In genomic region chr1:6037338-6037762, GRCh38 we compare ENCODE assay signal across 8 cellular contexts.
DNase-seq lines count a peak whose midpoint lies in the region; ATAC-seq and FAIRE-seq lines count a peak whose summit lies in the region.

No MANE protein-coding gene starts in this region.

- DNase-seq in EH (ENCODE audit: low read depth), result peak; percentile 81
- DNase-seq in RCC 7860 (ENCODE audit: low spot score), result peak; percentile 18
- peak; percentile 96 for DNase-seq in hepatic stellate cell (ENCODE audit: low spot score)
- DNase-seq in ecto neural progenitor cell (ENCODE audit: low spot score), result no peak
- no peak for DNase-seq in SIG-M5 (lab: John Stamatoyannopoulos, UW)
- no peak for DNase-seq in activated CD4-positive, alpha-beta T cell treated with anti-CD3 and anti-CD28 coated beads, Interleukin-2, amount 50 U/mL, for 1 hour

- ATAC-seq in GM21529 (IDR thresholded peaks at IDR 0.05; ENCODE audit: unreplicated experiment) (peak; percentile 67), HG02571 (IDR thresholded peaks at IDR 0.05; ENCODE audit: unreplicated experiment) (no peak)

- no peak for FAIRE-seq in RCC 7860 (lab: Jason Lieb, UNC)

Comparison
In these comparisons a context has a peak if more than half of its experiments do, and no peak if none do; other contexts are left out.
1. DNase-seq: peak in EH (single experiment), RCC 7860 (single experiment) and hepatic stellate cell (single experiment); none in ecto neural progenitor cell (single experiment), SIG-M5 (single experiment) and activated CD4-positive, alpha-beta T cell treated with anti-CD3 and anti-CD28 coated beads, Interleukin-2, amount 50 U/mL, for 1 hour (single experiment).